7 cellular contexts compared by ENCODE assay signal in genomic region chr2:87584268-87584906, GRCh38.
DNase-seq lines count a peak whose midpoint lies in the region; ATAC-seq and TF ChIP-seq lines count a peak whose summit lies in the region.
"Not testable (repeated sequence)": the region's sequence is repeated elsewhere in the genome, so short reads cannot be mapped to it uniquely, and the experiment has no call there.

No MANE protein-coding gene starts in this region.

- not testable (repeated sequence) for H3K4me2 ChIP-seq in SK-N-SH
- H3K4me2 ChIP-seq in neural progenitor cell: peak overlapping the region; percentile 45

- not testable (repeated sequence) for H3K4me1 Mint-ChIP-seq in neural progenitor cell; stimulated activated naive B cell treated with anti-CD40 and anti-IgM and Interleukin-4, amounts not matched to agents 10 μg/mL and 1 μg/mL and 100 μg/mL, for 72 hours

- not testable (repeated sequence) for H3K27ac ChIP-seq in SK-N-SH (ENCODE audit: low read depth in 2 of 2, low read length in 1 of 2); body of pancreas; neural progenitor cell

- not testable (repeated sequence) for H3K27me3 Mint-ChIP-seq in neural progenitor cell (ENCODE audit: insufficient read depth, low read depth); stimulated activated naive B cell treated with anti-CD40 and anti-IgM and Interleukin-4, amounts not matched to agents 10 μg/mL and 1 μg/mL and 100 μg/mL, for 72 hours

- H3K9me3 ChIP-seq in SK-N-SH; body of pancreas; neural progenitor cell (ENCODE audit: low read depth): not testable (repeated sequence)

- POLR2A ChIA-PET in SK-N-SH (lab: Yijun Ruan, JAX): not testable (repeated sequence)

- not testable (repeated sequence) for TF ChIP-seq RAD21 in SK-N-SH (IDR thresholded peaks at IDR 0.05; ENCODE audit: low read length)

- ATAC-seq in body of pancreas: peak; percentile 67
- peak; percentile 91 to 92 for ATAC-seq in left cardiac atrium
- peak; percentile 91 for ATAC-seq in left colon
- ATAC-seq in stimulated activated naive B cell treated with anti-CD40 and anti-IgM and Interleukin-4, amounts not matched to agents 10 μg/mL and 1 μg/mL and 100 μg/mL, for 72 hours (replicated peaks): not testable (repeated sequence)

- TF ChIP-seq POLR2A in body of pancreas (IDR thresholded peaks at IDR 0.05): not testable (repeated sequence)

- TF ChIP-seq EP300 in SK-N-SH (IDR thresholded peaks at IDR 0.05; ENCODE audit: borderline replicate concordance in 1 of 2, low read depth in 1 of 2, low read length in 1 of 2): not testable (repeated sequence)

- 89% methylated on average over 21 of the region's 35 CpGs for WGBS in SK-N-SH (ENCODE audit: low lambda C conversion rate)
- WGBS in body of pancreas, 2 donors: 3 to 30% methylated on average over 9 to 30 of the region's 35 CpGs

- H2AFZ ChIP-seq in SK-N-SH (ENCODE audit: low read depth): not testable (repeated sequence)
- peak overlapping the region; percentile 37 for H2AFZ ChIP-seq in neural progenitor cell (replicated peaks)

- not testable (repeated sequence) for H3K4me3 Mint-ChIP-seq in neural progenitor cell
- H3K4me3 Mint-ChIP-seq in stimulated activated naive B cell treated with anti-CD40 and anti-IgM and Interleukin-4, amounts not matched to agents 10 μg/mL and 1 μg/mL and 100 μg/mL, for 72 hours: peak overlapping the region in 1 of 2 donors; percentile 52

- not testable (repeated sequence) for H3K9me3 Mint-ChIP-seq in neural progenitor cell; stimulated activated naive B cell treated with anti-CD40 and anti-IgM and Interleukin-4, amounts not matched to agents 10 μg/mL and 1 μg/mL and 100 μg/mL, for 72 hours

- peak; percentile 3 for DNase-seq in SK-N-SH
- peak in 1 of 4 donors; percentile 23 for DNase-seq in body of pancreas
- not testable (repeated sequence) for DNase-seq in epithelial cell of proximal tubule (ENCODE audit: low read depth); stimulated activated naive B cell treated with anti-CD40 and anti-IgM and Interleukin-4, amounts not matched to agents 10 μg/mL and 1 μg/mL and 100 μg/mL, for 72 hours
- peak; percentile 24 for DNase-seq in left cardiac atrium
- DNase-seq in left colon: peak in 1 of 2 donors; percentile 27
- peak; percentile 3 for DNase-seq in neural progenitor cell (ENCODE audit: low spot score)

- CTCF ChIA-PET in SK-N-SH (lab: Yijun Ruan, JAX): not testable (repeated sequence)

- H3K36me3 ChIP-seq in SK-N-SH (replicated peaks in 1 of 2; ENCODE audit: control insufficient read depth in 1 of 2, insufficient read depth in 2 of 2, low read length in 1 of 2); body of pancreas (replicated peaks in 1 of 2; ENCODE audit: insufficient read depth in 1 of 2, low read depth in 2 of 2); neural progenitor cell: not testable (repeated sequence)

- not testable (repeated sequence) for H3K4me3 ChIP-seq in SK-N-SH (ENCODE audit: low read depth in 2 of 2, low read length in 1 of 2); body of pancreas
- H3K4me3 ChIP-seq in epithelial cell of proximal tubule (ENCODE audit: low read depth, low read length) (peak overlapping the region; percentile 19), neural progenitor cell (peak overlapping the region; percentile 21)

- TF ChIP-seq CTCF in SK-N-SH (IDR thresholded peaks at IDR 0.05); body of pancreas (IDR thresholded peaks at IDR 0.05); epithelial cell of proximal tubule (conservative IDR thresholded peaks at IDR 0.05; ENCODE audit: low read depth, low read length); neural progenitor cell (IDR thresholded peaks at IDR 0.05): not testable (repeated sequence)

- not testable (repeated sequence) for H4K20me1 ChIP-seq in SK-N-SH (ENCODE audit: insufficient read depth); neural progenitor cell (ENCODE audit: low read depth)

- not testable (repeated sequence) for H3K79me2 ChIP-seq in SK-N-SH (ENCODE audit: insufficient read depth); neural progenitor cell (ENCODE audit: low read depth)

- intact Hi-C loops in body of pancreas (cut with DNase I); left cardiac atrium (cut with DNase I); left colon (cut with DNase I, micrococcal nuclease): not testable (repeated sequence)

- not testable (repeated sequence) for H3K4me1 ChIP-seq in SK-N-SH (ENCODE audit: control insufficient read depth in 1 of 2, insufficient read depth in 2 of 2, low read depth in 1 of 2, low read length in 1 of 2); body of pancreas; neural progenitor cell

- H3K9ac ChIP-seq in SK-N-SH, neural progenitor cell: not testable (repeated sequence)

- H3F3A ChIP-seq in SK-N-SH (replicated peaks; ENCODE audit: insufficient read depth); neural progenitor cell (ENCODE audit: low read depth): not testable (repeated sequence)

- not testable (repeated sequence) for H3K27ac Mint-ChIP-seq in neural progenitor cell
- peak overlapping the region; percentile 20 for H3K27ac Mint-ChIP-seq in stimulated activated naive B cell treated with anti-CD40 and anti-IgM and Interleukin-4, amounts not matched to agents 10 μg/mL and 1 μg/mL and 100 μg/mL, for 72 hours

- not testable (repeated sequence) for H3K9me2 ChIP-seq in SK-N-SH

- H3K36me3 Mint-ChIP-seq in neural progenitor cell; stimulated activated naive B cell treated with anti-CD40 and anti-IgM and Interleukin-4, amounts not matched to agents 10 μg/mL and 1 μg/mL and 100 μg/mL, for 72 hours: not testable (repeated sequence)

- not testable (repeated sequence) for H3K27me3 ChIP-seq in SK-N-SH (ENCODE audit: insufficient read depth); body of pancreas
- H3K27me3 ChIP-seq in neural progenitor cell: peaks cover 11% of the 10 kb centered on the region
